In genomic region chr20:3628502-3629314, GRCh38 we compare ENCODE assay signal across 41 cellular contexts. TPM values are rescaled to one million over a fixed set of nuclear protein-coding genes. Genes with fewer than 3 reads are reported as not detected.
"Had no signal": no experiment of that assay in that cellular context is flagged by ENCODE, and none has a peak within 500 bp of the region (broad histone marks: within the 10 kb centered on the region; RNA-seq: fewer than 3 reads in every experiment).

No MANE protein-coding gene starts in this region.

- H3K36me3 ChIP-seq: WERI-Rb-1 had no signal

- H3K27ac ChIP-seq: adrenal gland, body of pancreas, esophagus squamous epithelium, gastroesophageal sphincter, WERI-Rb-1 had no signal

- H3K9me3 ChIP-seq: adrenal gland, body of pancreas, esophagus squamous epithelium, gastroesophageal sphincter had no signal

- H3K27me3 ChIP-seq: adrenal gland, body of pancreas, esophagus squamous epithelium, gastroesophageal sphincter had no signal

- H3K4me1 Mint-ChIP-seq: activated CD4-positive, alpha-beta T cell treated with anti-CD3 and anti-CD28 coated beads for 36 hours; activated CD4-positive, alpha-beta T cell treated with anti-CD3 and anti-CD28 coated beads, Interleukin-2, amount 10 ng/mL, durations not matched to agents 24 days and 14 days; activated CD8-positive, alpha-beta memory T cell treated with anti-CD3 and anti-CD28 coated beads, Interleukin-2, amount 10 ng/mL, durations not matched to agents 7 days and 5 days; activated naive CD4-positive, alpha-beta T cell treated with anti-CD3 and anti-CD28 coated beads, Interleukin-2, amount 50 U/mL, for 24 hours; activated naive CD8-positive, alpha-beta T cell treated with anti-CD3 and anti-CD28 coated beads, Interleukin-2, amount 50 U/mL, for 24 hours had no signal

- DNase-seq: activated CD4-positive, alpha-beta memory T cell treated with anti-CD3 and anti-CD28 coated beads for 36 hours; activated CD4-positive, alpha-beta T cell treated with anti-CD3 and anti-CD28 coated beads for 36 hours; activated CD4-positive, alpha-beta T cell treated with anti-CD3 and anti-CD28 coated beads, Interleukin-2, amount 10 ng/mL, durations not matched to agents 24 days and 14 days; activated CD4-positive, CD25-positive, alpha-beta regulatory T cell; activated CD4-positive, CD25-positive, alpha-beta regulatory T cell treated with anti-CD3 and anti-CD28 coated beads, Interleukin-2, amount 50 U/mL, for 72 hours; activated CD8-positive, alpha-beta memory T cell treated with anti-CD3 and anti-CD28 coated beads, Interleukin-2, amount 10 ng/mL, durations not matched to agents 7 days and 5 days; activated CD8-positive, alpha-beta memory T cell treated with anti-CD3 and anti-CD28 coated beads, Interleukin-2, amount 50 U/mL, for 4 hours; activated CD8-positive, alpha-beta T cell treated with anti-CD3 and anti-CD28 coated beads, Interleukin-2, amount 10 ng/mL, durations not matched to agents 7 days and 5 days; activated effector memory CD4-positive, alpha-beta T cell treated with anti-CD3 and anti-CD28 coated beads, Interleukin-2, amount 50 U/mL, for 16 hours; activated naive CD4-positive, alpha-beta T cell treated with anti-CD3 and anti-CD28 coated beads for 36 hours; activated naive CD8-positive, alpha-beta T cell treated with anti-CD3 and anti-CD28 coated beads for 36 hours; activated naive CD8-positive, alpha-beta T cell treated with anti-CD3 and anti-CD28 coated beads, Interleukin-2, amount 50 U/mL, for 24 hours; activated T-cell treated with anti-CD3 and anti-CD28 coated beads, Interleukin-2, amount 50 U/mL, for 1 hour; activated T-cell treated with anti-CD3 and anti-CD28 coated beads, Interleukin-2, amount 50 U/mL, for 48 hours; amygdala; aorta; body of pancreas; caudate nucleus; cortex of kidney; dermis blood vessel endothelial cell; effector CD4-positive, alpha-beta T cell; effector memory CD8-positive, alpha-beta T cell; erythroblast; esophagus squamous epithelium; foreskin melanocyte; T-helper 1 cell; T-helper 17 cell; T1000; WERI-Rb-1 had no signal

- H3K36me3 Mint-ChIP-seq: activated naive CD8-positive, alpha-beta T cell treated with anti-CD3 and anti-CD28 coated beads for 36 hours had no signal

- H3K9me3 Mint-ChIP-seq: activated CD4-positive, alpha-beta memory T cell treated with anti-CD3 and anti-CD28 coated beads for 36 hours; activated CD4-positive, alpha-beta T cell treated with anti-CD3 and anti-CD28 coated beads, Interleukin-2, amount 10 ng/mL, durations not matched to agents 24 days and 14 days; activated naive CD4-positive, alpha-beta T cell treated with anti-CD3 and anti-CD28 coated beads for 36 hours; activated naive CD4-positive, alpha-beta T cell treated with anti-CD3 and anti-CD28 coated beads, Interleukin-2, amount 50 U/mL, for 24 hours; activated naive CD8-positive, alpha-beta T cell treated with anti-CD3 and anti-CD28 coated beads for 36 hours; activated naive CD8-positive, alpha-beta T cell treated with anti-CD3 and anti-CD28 coated beads, Interleukin-2, amount 50 U/mL, for 24 hours; activated T-helper 1 cell treated with anti-CD3 and anti-CD28 coated beads, Interleukin-12 subunit alpha, Interleukin-12 subunit beta, Interleukin-2, Interleukin-4 antibody, amounts not matched to agents 30 ng/mL and 10 ng/mL and 1 ng/mL, durations not matched to agents 14 hours and 24 hours and 36 hours; activated T-helper 2 cell treated with anti-CD3 and anti-CD28 coated beads, Interferon-gamma antibody, Interleukin-2, Interleukin-4, amounts not matched to agents 10 μg/mL and 5 μg/mL and 100 μg/mL, durations not matched to agents 14 hours and 24 hours and 36 hours; effector memory CD8-positive, alpha-beta T cell; T-helper 2 cell treated with Interferon-gamma antibody and Interleukin-4, amounts not matched to agents 5 μg/mL and 100 μg/mL, for 36 hours had no signal

- H3K27ac Mint-ChIP-seq: activated CD4-positive, alpha-beta memory T cell treated with anti-CD3 and anti-CD28 coated beads for 36 hours; activated CD4-positive, alpha-beta T cell treated with anti-CD3 and anti-CD28 coated beads for 36 hours; activated CD4-positive, alpha-beta T cell treated with anti-CD3 and anti-CD28 coated beads, Interleukin-2, amount 10 ng/mL, durations not matched to agents 24 days and 14 days; activated CD8-positive, alpha-beta memory T cell treated with anti-CD3 and anti-CD28 coated beads, Interleukin-2, amount 10 ng/mL, durations not matched to agents 7 days and 5 days; activated CD8-positive, alpha-beta T cell treated with anti-CD3 and anti-CD28 coated beads, Interleukin-2, amount 10 ng/mL, durations not matched to agents 7 days and 5 days; activated naive CD4-positive, alpha-beta T cell treated with anti-CD3 and anti-CD28 coated beads for 36 hours; activated naive CD4-positive, alpha-beta T cell treated with anti-CD3 and anti-CD28 coated beads, Interleukin-2, amount 50 U/mL, for 24 hours; activated naive CD8-positive, alpha-beta T cell treated with anti-CD3 and anti-CD28 coated beads for 36 hours; activated naive CD8-positive, alpha-beta T cell treated with anti-CD3 and anti-CD28 coated beads, Interleukin-2, amount 50 U/mL, for 24 hours; activated T-helper 1 cell treated with anti-CD3 and anti-CD28 coated beads, Interleukin-12 subunit alpha, Interleukin-12 subunit beta, Interleukin-2, Interleukin-4 antibody, amounts not matched to agents 30 ng/mL and 10 ng/mL and 1 ng/mL, durations not matched to agents 14 hours and 24 hours and 36 hours; activated T-helper 2 cell treated with anti-CD3 and anti-CD28 coated beads, Interferon-gamma antibody, Interleukin-2, Interleukin-4, amounts not matched to agents 10 μg/mL and 5 μg/mL and 100 μg/mL, durations not matched to agents 14 hours and 24 hours and 36 hours; effector memory CD8-positive, alpha-beta T cell; T-helper 17 cell; T-helper 2 cell treated with Interferon-gamma antibody and Interleukin-4, amounts not matched to agents 5 μg/mL and 100 μg/mL, for 36 hours had no signal

- H3K4me3 Mint-ChIP-seq: activated CD4-positive, alpha-beta memory T cell treated with anti-CD3 and anti-CD28 coated beads for 36 hours; activated CD4-positive, alpha-beta T cell treated with anti-CD3 and anti-CD28 coated beads for 36 hours; activated CD4-positive, alpha-beta T cell treated with anti-CD3 and anti-CD28 coated beads, Interleukin-2, amount 10 ng/mL, durations not matched to agents 24 days and 14 days; activated CD8-positive, alpha-beta memory T cell treated with anti-CD3 and anti-CD28 coated beads, Interleukin-2, amount 10 ng/mL, durations not matched to agents 7 days and 5 days; activated CD8-positive, alpha-beta T cell treated with anti-CD3 and anti-CD28 coated beads, Interleukin-2, amount 10 ng/mL, durations not matched to agents 7 days and 5 days; activated naive CD4-positive, alpha-beta T cell treated with anti-CD3 and anti-CD28 coated beads for 36 hours; activated naive CD4-positive, alpha-beta T cell treated with anti-CD3 and anti-CD28 coated beads, Interleukin-2, amount 50 U/mL, for 24 hours; activated naive CD8-positive, alpha-beta T cell treated with anti-CD3 and anti-CD28 coated beads for 36 hours; activated naive CD8-positive, alpha-beta T cell treated with anti-CD3 and anti-CD28 coated beads, Interleukin-2, amount 50 U/mL, for 24 hours; activated T-helper 1 cell treated with anti-CD3 and anti-CD28 coated beads, Interleukin-12 subunit alpha, Interleukin-12 subunit beta, Interleukin-2, Interleukin-4 antibody, amounts not matched to agents 30 ng/mL and 10 ng/mL and 1 ng/mL, durations not matched to agents 14 hours and 24 hours and 36 hours; effector memory CD8-positive, alpha-beta T cell; T-helper 17 cell; T-helper 2 cell treated with Interferon-gamma antibody and Interleukin-4, amounts not matched to agents 5 μg/mL and 100 μg/mL, for 36 hours had no signal

- H3K4me1 ChIP-seq: adrenal gland, esophagus squamous epithelium, gastroesophageal sphincter had no signal

- H3K27me3 Mint-ChIP-seq: activated CD4-positive, alpha-beta memory T cell treated with anti-CD3 and anti-CD28 coated beads for 36 hours; activated CD4-positive, alpha-beta T cell treated with anti-CD3 and anti-CD28 coated beads for 36 hours; activated CD4-positive, alpha-beta T cell treated with anti-CD3 and anti-CD28 coated beads, Interleukin-2, amount 10 ng/mL, durations not matched to agents 24 days and 14 days; activated CD8-positive, alpha-beta memory T cell treated with anti-CD3 and anti-CD28 coated beads, Interleukin-2, amount 10 ng/mL, durations not matched to agents 7 days and 5 days; activated naive CD4-positive, alpha-beta T cell treated with anti-CD3 and anti-CD28 coated beads, Interleukin-2, amount 50 U/mL, for 24 hours; activated naive CD8-positive, alpha-beta T cell treated with anti-CD3 and anti-CD28 coated beads for 36 hours; activated naive CD8-positive, alpha-beta T cell treated with anti-CD3 and anti-CD28 coated beads, Interleukin-2, amount 50 U/mL, for 24 hours; effector memory CD8-positive, alpha-beta T cell; T-helper 17 cell had no signal

- H3K4me3 ChIP-seq: adrenal gland, body of pancreas, esophagus squamous epithelium, gastroesophageal sphincter had no signal

- FAIRE-seq: colon had no signal

RNA-seq across cellular contexts. Expression of gene GFRA4, which starts 34.5 kb away (rescaled TPM):
- total RNA-seq: activated CD4-positive, alpha-beta memory T cell treated with anti-CD3 and anti-CD28 coated beads for 36 hours; activated CD4-positive, alpha-beta T cell treated with anti-CD3 and anti-CD28 coated beads for 36 hours; activated CD4-positive, alpha-beta T cell treated with anti-CD3 and anti-CD28 coated beads, Interleukin-2, amount 10 ng/mL, durations not matched to agents 24 days and 14 days; activated CD8-positive, alpha-beta memory T cell treated with anti-CD3 and anti-CD28 coated beads for 36 hours; activated CD8-positive, alpha-beta memory T cell treated with anti-CD3 and anti-CD28 coated beads, Interleukin-2, amount 10 ng/mL, durations not matched to agents 7 days and 5 days; activated CD8-positive, alpha-beta T cell treated with anti-CD3 and anti-CD28 coated beads, Interleukin-2, amount 10 ng/mL, durations not matched to agents 7 days and 5 days; activated naive CD4-positive, alpha-beta T cell treated with anti-CD3 and anti-CD28 coated beads for 36 hours; activated naive CD8-positive, alpha-beta T cell treated with anti-CD3 and anti-CD28 coated beads for 36 hours; activated T-helper 1 cell treated with anti-CD3 and anti-CD28 coated beads, Interleukin-12 subunit alpha, Interleukin-12 subunit beta, Interleukin-2, Interleukin-4 antibody, amounts not matched to agents 30 ng/mL and 10 ng/mL and 1 ng/mL, durations not matched to agents 14 hours and 24 hours and 36 hours; activated T-helper 2 cell treated with anti-CD3 and anti-CD28 coated beads, Interferon-gamma antibody, Interleukin-2, Interleukin-4, amounts not matched to agents 10 μg/mL and 5 μg/mL and 100 μg/mL, durations not matched to agents 14 hours and 24 hours and 36 hours; adrenal gland; aorta; body of pancreas; chondrocyte; dermis blood vessel endothelial cell; esophagus squamous epithelium; fibroblast of lung; fibroblast of villous mesenchyme; gastroesophageal sphincter; glomerular endothelial cell; T-helper 17 cell had no signal
- polyA plus RNA-seq: adrenal gland, aorta, fibroblast of lung had no signal

RNA-seq across cellular contexts. Expression of gene ADAM33, which starts 53.1 kb away (rescaled TPM):
- total RNA-seq: activated CD4-positive, alpha-beta memory T cell treated with anti-CD3 and anti-CD28 coated beads for 36 hours; activated CD4-positive, alpha-beta T cell treated with anti-CD3 and anti-CD28 coated beads for 36 hours; activated CD4-positive, alpha-beta T cell treated with anti-CD3 and anti-CD28 coated beads, Interleukin-2, amount 10 ng/mL, durations not matched to agents 24 days and 14 days; activated CD8-positive, alpha-beta memory T cell treated with anti-CD3 and anti-CD28 coated beads for 36 hours; activated CD8-positive, alpha-beta memory T cell treated with anti-CD3 and anti-CD28 coated beads, Interleukin-2, amount 10 ng/mL, durations not matched to agents 7 days and 5 days; activated CD8-positive, alpha-beta T cell treated with anti-CD3 and anti-CD28 coated beads, Interleukin-2, amount 10 ng/mL, durations not matched to agents 7 days and 5 days; activated naive CD4-positive, alpha-beta T cell treated with anti-CD3 and anti-CD28 coated beads for 36 hours; activated naive CD8-positive, alpha-beta T cell treated with anti-CD3 and anti-CD28 coated beads for 36 hours; activated T-helper 1 cell treated with anti-CD3 and anti-CD28 coated beads, Interleukin-12 subunit alpha, Interleukin-12 subunit beta, Interleukin-2, Interleukin-4 antibody, amounts not matched to agents 30 ng/mL and 10 ng/mL and 1 ng/mL, durations not matched to agents 14 hours and 24 hours and 36 hours; activated T-helper 2 cell treated with anti-CD3 and anti-CD28 coated beads, Interferon-gamma antibody, Interleukin-2, Interleukin-4, amounts not matched to agents 10 μg/mL and 5 μg/mL and 100 μg/mL, durations not matched to agents 14 hours and 24 hours and 36 hours; glomerular endothelial cell; T-helper 17 cell had no signal
